ENCODE assay signal across 19 cellular contexts in genomic region chr19:30293051-30293785, GRCh38.
"Had no signal": no experiment of that assay in that cellular context is flagged by ENCODE, and none has a peak within 500 bp of the region (broad histone marks: within the 10 kb centered on the region; RNA-seq: fewer than 3 reads in every experiment).

No MANE protein-coding gene starts in this region.

- H3K4me2 ChIP-seq: SK-N-SH, smooth muscle cell had no signal

- H3K27me3 ChIP-seq: ascending aorta, right lobe of liver, upper lobe of right lung had no signal

- H3K27ac ChIP-seq: ascending aorta, gastroesophageal sphincter, parathyroid adenoma, right lobe of liver, thoracic aorta, upper lobe of right lung had no signal

- H3K79me2 ChIP-seq: parathyroid adenoma had no signal

- H3K4me3 ChIP-seq: ascending aorta, gastroesophageal sphincter, right lobe of liver, smooth muscle cell, thoracic aorta, upper lobe of right lung had no signal

- ATAC-seq: gastroesophageal sphincter; right lobe of liver; stimulated activated naive CD8-positive, alpha-beta T cell treated with anti-CD3 and anti-CD28 coated beads, Interleukin-15, Interleukin-2, amounts not matched to agents 100 U/mL and 50 U/mL, for 24 hours; T-cell; upper lobe of right lung had no signal

- DNase-seq: activated CD4-positive, alpha-beta T cell treated with anti-CD3 and anti-CD28 coated beads for 1 hour; activated CD4-positive, alpha-beta T cell treated with anti-CD3 and anti-CD28 coated beads, Interleukin-2, amount 50 U/mL, for 4 hours; activated naive CD4-positive, alpha-beta T cell; activated naive CD8-positive, alpha-beta T cell treated with anti-CD3 and anti-CD28 coated beads, Interleukin-2, amount 10 ng/mL, durations not matched to agents 7 days and 5 days; activated T-cell treated with anti-CD3 and anti-CD28 coated beads for 4 hours; kidney glomerular epithelial cell; right lobe of liver; SK-N-SH; stimulated activated CD4-positive, alpha-beta T cell treated with anti-CD3 and anti-CD28 coated beads, Interleukin-4, amount 100 ng/mL, for 4 hours; stimulated activated CD8-positive, alpha-beta memory T cell treated with anti-CD3 and anti-CD28 coated beads, Interleukin-4, amount 100 ng/mL, for 48 hours; stimulated activated naive CD8-positive, alpha-beta T cell treated with anti-CD3 and anti-CD28 coated beads, Interleukin-15, Interleukin-2, amounts not matched to agents 100 U/mL and 50 U/mL, for 24 hours; T-cell; T1000; upper lobe of right lung had no signal

- H3K4me1 ChIP-seq: ascending aorta, gastroesophageal sphincter, parathyroid adenoma, right lobe of liver, upper lobe of right lung had no signal

- H2AFZ ChIP-seq: parathyroid adenoma had no signal

- H3K9me3 ChIP-seq: ascending aorta, gastroesophageal sphincter, right lobe of liver, SK-N-SH, thoracic aorta, upper lobe of right lung had no signal

- H3K9me2 ChIP-seq: SK-N-SH had no signal

- H3K36me3 ChIP-seq: ascending aorta, gastroesophageal sphincter, right lobe of liver, thoracic aorta, upper lobe of right lung had no signal
